17 cellular contexts compared by ENCODE assay signal in the genomic region with DNA sequence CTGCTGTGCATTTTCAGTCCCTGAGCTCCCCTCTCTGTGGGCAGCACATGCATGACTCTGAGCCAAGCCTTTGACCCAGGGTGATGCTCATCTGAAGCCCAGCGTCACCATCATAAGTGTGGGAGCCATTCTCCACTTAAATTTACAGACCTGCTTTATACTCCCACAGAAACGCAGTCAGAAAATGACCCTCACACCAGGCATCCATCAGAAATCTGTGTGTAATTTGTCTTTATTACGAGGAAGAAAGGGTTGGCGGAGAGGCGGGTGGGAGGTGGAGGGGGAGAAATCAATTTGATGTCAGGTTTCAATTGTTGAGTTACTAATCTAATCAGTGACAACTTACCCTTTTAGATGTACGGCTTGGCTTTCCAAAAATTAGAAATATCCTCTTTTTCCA.
DNase-seq lines count a peak whose midpoint lies in the region; TF ChIP-seq lines count a peak whose summit lies in the region.
"Had no signal": no experiment of that assay in that cellular context is flagged by ENCODE, and none has a peak within 500 bp of the region (broad histone marks: within the 10 kb centered on the region; RNA-seq: fewer than 3 reads in every experiment).

No MANE protein-coding gene starts in this region.

- H3K9me3 ChIP-seq in esophagus muscularis mucosa (no peaks in the 10 kb centered on the region), vagina (no peaks in the 10 kb centered on the region), SJCRH30 (replicated peaks) (no peaks in the 10 kb centered on the region)
- H3K9me3 ChIP-seq: A549, BLaER1 had no signal

- DNase-seq in NCI-H1092 treated with DMSO at 0.1 percent for 48 hours (lab: John Stamatoyannopoulos, UW) = peak; percentile 11
- no peak for DNase-seq in NCI-H1092 (lab: John Stamatoyannopoulos, UW)
- peak; percentile 85 for DNase-seq in NCI-H2227 (lab: John Stamatoyannopoulos, UW; ENCODE audit: unreplicated experiment)
- peak; percentile 45 for DNase-seq in esophagus muscularis mucosa (ENCODE audit: extremely low spot score)
- no peak for DNase-seq in vagina (ENCODE audit: extremely low spot score in 2 of 2)
- DNase-seq in SJCRH30 = no peak
- no peak for DNase-seq in GM19240 (ENCODE audit: insufficient read length, low spot score)
- DNase-seq: Calu3; CD4-positive, alpha-beta memory T cell; DMS79 treated with DMSO at 0.1 percent for 48 hours; GF-D8; H9; IMR-90 had no signal

- H3K36me3 ChIP-seq in esophagus muscularis mucosa (no peaks in the 10 kb centered on the region), vagina (no peaks in the 10 kb centered on the region), SJCRH30 (no peaks in the 10 kb centered on the region)
- H3K36me3 ChIP-seq: BLaER1 had no signal

- H3K27me3 ChIP-seq in esophagus muscularis mucosa = peaks cover 0 to 3% (median 0%) of the 10 kb centered on the region in 4 donors
- no peaks in the 10 kb centered on the region for H3K27me3 ChIP-seq in vagina
- H3K27me3 ChIP-seq in SJCRH30 = peaks cover 7% of the 10 kb centered on the region; the same call in 1 of the 2 replicates
- H3K27me3 ChIP-seq: BLaER1 had no signal

- no peak for TF ChIP-seq EP300 in esophagus muscularis mucosa (IDR thresholded peaks at IDR 0.05)

- H3K27ac ChIP-seq in esophagus muscularis mucosa (replicated peaks in 1 of 4) (no peak overlapping the region), vagina (peak overlapping the region; percentile 37), SJCRH30 (no peak overlapping the region)
- H3K27ac ChIP-seq: 22Rv1, A549, BLaER1, HL-60 had no signal

- TF ChIP-seq CTCF in esophagus muscularis mucosa (IDR thresholded peaks at IDR 0.05) = no peak
- no peak for TF ChIP-seq CTCF in vagina (IDR thresholded peaks at IDR 0.05)

- TF ChIP-seq POLR2A in esophagus muscularis mucosa (IDR thresholded peaks at IDR 0.05; ENCODE audit: low read depth) (no peak), vagina (IDR thresholded peaks at IDR 0.05) (no peak)

- no peaks in the 10 kb centered on the region for H3K4me1 ChIP-seq in esophagus muscularis mucosa
- peaks cover 29% of the 10 kb centered on the region for H3K4me1 ChIP-seq in vagina
- 0 out of 2 replicates have a peak, but pooled peaks cover 2% of the 10 kb centered on the region for H3K4me1 ChIP-seq in SJCRH30
- H3K4me1 ChIP-seq: A549 had no signal

- no peak overlapping the region for H3K4me3 ChIP-seq in esophagus muscularis mucosa
- H3K4me3 ChIP-seq in vagina = no peak overlapping the region
- no peak overlapping the region for H3K4me3 ChIP-seq in SJCRH30
- H3K4me3 ChIP-seq: A549, BLaER1 had no signal

- 84% methylated on average over 6 of the region's 6 CpGs for WGBS in esophagus muscularis mucosa

- intact Hi-C loops in esophagus muscularis mucosa (cut with DNase I) = no loop called here
- intact Hi-C loops in vagina (cut with DNase I) = no loop called here

Comparison
In these comparisons a context has a peak if more than half of its experiments do, and no peak if none do; other contexts are left out.
1. DNase-seq: peak in NCI-H1092 treated with DMSO at 0.1 percent for 48 hours (single experiment), NCI-H2227 (single experiment) and esophagus muscularis mucosa (single experiment); none in NCI-H1092 (single experiment), vagina (0 of 2), SJCRH30 (0 of 2) and GM19240 (single experiment).